Comparison of ENCODE assay signal across 22 cellular contexts in genomic region chr6:95547043-95547442, GRCh38.
"Had no signal": no experiment of that assay in that cellular context is flagged by ENCODE, and none has a peak within 500 bp of the region (broad histone marks: within the 10 kb centered on the region; RNA-seq: fewer than 3 reads in every experiment).

No MANE protein-coding gene starts in this region.

- H3K4me1 ChIP-seq: colonic mucosa, foreskin keratinocyte, left lung, lower lobe of right lung had no signal

- H3K9me3 Mint-ChIP-seq: dendritic cell treated with granulocyte-macrophage colony-stimulating factor and Interleukin-4, amounts not matched to agents 40 ng/mL and 50 ng/mL, for 4 days; effector memory CD8-positive, alpha-beta T cell; endodermal cell; naive thymus-derived CD4-positive, alpha-beta T cell had no signal

- H3K4me3 ChIP-seq: colonic mucosa, esophagus muscularis mucosa, gastroesophageal sphincter, heart right ventricle, left lung, lower lobe of right lung had no signal

- H3K9me3 ChIP-seq: colonic mucosa, esophagus muscularis mucosa, gastroesophageal sphincter, left lung, lower lobe of right lung had no signal

- H3K36me3 Mint-ChIP-seq: naive thymus-derived CD4-positive, alpha-beta T cell had no signal

- H3K27me3 ChIP-seq: colonic mucosa, esophagus muscularis mucosa, foreskin keratinocyte, gastroesophageal sphincter, heart right ventricle, left lung had no signal

- H3K27ac ChIP-seq: colonic mucosa, esophagus muscularis mucosa, foreskin keratinocyte, gastroesophageal sphincter, heart right ventricle, left lung, lower lobe of right lung had no signal

- H3K27me3 Mint-ChIP-seq: dendritic cell treated with granulocyte-macrophage colony-stimulating factor and Interleukin-4, amounts not matched to agents 40 ng/mL and 50 ng/mL, for 4 days had no signal

- H3K36me3 ChIP-seq: colonic mucosa, esophagus muscularis mucosa, gastroesophageal sphincter, heart right ventricle, left lung, lower lobe of right lung had no signal

- FAIRE-seq: endothelial cell of umbilical vein, frontal cortex, islet of Langerhans, keratinocyte had no signal

- H3K4me1 Mint-ChIP-seq: naive thymus-derived CD4-positive, alpha-beta T cell had no signal

- H3K4me3 Mint-ChIP-seq: dendritic cell treated with granulocyte-macrophage colony-stimulating factor and Interleukin-4, amounts not matched to agents 40 ng/mL and 50 ng/mL, for 4 days; effector memory CD8-positive, alpha-beta T cell; endodermal cell; naive thymus-derived CD4-positive, alpha-beta T cell had no signal

- DNase-seq: colonic mucosa; cortex of kidney; effector CD8-positive, alpha-beta T cell; effector memory CD8-positive, alpha-beta T cell; endodermal cell; foreskin keratinocyte; head of caudate nucleus; heart right ventricle; hippocampal formation; left cardiac atrium; left lung; lower lobe of right lung; mesendoderm; midbrain; naive thymus-derived CD4-positive, alpha-beta T cell had no signal

- H3K27ac Mint-ChIP-seq: dendritic cell treated with granulocyte-macrophage colony-stimulating factor and Interleukin-4, amounts not matched to agents 40 ng/mL and 50 ng/mL, for 4 days; effector memory CD8-positive, alpha-beta T cell; endodermal cell; naive thymus-derived CD4-positive, alpha-beta T cell had no signal

- ATAC-seq: effector memory CD8-positive, alpha-beta T cell; foreskin keratinocyte; gastroesophageal sphincter; heart right ventricle; left cardiac atrium; left lung; lower lobe of right lung; naive thymus-derived CD4-positive, alpha-beta T cell had no signal
